ENCODE assay signal across 15 cellular contexts in genomic region chrX:140163376-140164159, GRCh38.
"Had no signal": no experiment of that assay in that cellular context is flagged by ENCODE, and none has a peak within 500 bp of the region (broad histone marks: within the 10 kb centered on the region; RNA-seq: fewer than 3 reads in every experiment).

No MANE protein-coding gene starts in this region.

- H3K27me3 ChIP-seq: esophagus squamous epithelium, stomach had no signal

- H3K27ac ChIP-seq: esophagus squamous epithelium, lower lobe of right lung, stomach had no signal

- ATAC-seq: activated T-cell treated with anti-CD3 and anti-CD28 coated beads, Interleukin-2, amount 50 U/mL, for 4 hours; lower lobe of right lung had no signal

- H3K4me3 ChIP-seq: esophagus squamous epithelium, lower lobe of right lung, stomach had no signal

- H3K36me3 ChIP-seq: esophagus squamous epithelium, lower lobe of right lung, stomach had no signal

- H3K9me3 ChIP-seq: esophagus squamous epithelium, lower lobe of right lung, stomach had no signal

- FAIRE-seq: bronchial epithelial cell had no signal

- DNase-seq: activated CD4-positive, alpha-beta memory T cell treated with anti-CD3 and anti-CD28 coated beads for 36 hours; activated CD4-positive, alpha-beta T cell treated with anti-CD3 and anti-CD28 coated beads for 1 hour; activated effector memory CD4-positive, alpha-beta T cell treated with anti-CD3 and anti-CD28 coated beads, Interleukin-2, amount 50 U/mL, for 16 hours; activated T-cell treated with anti-CD3 and anti-CD28 coated beads, Interleukin-2, amount 50 U/mL, for 4 hours; amygdala; esophagus squamous epithelium; hippocampal formation; lower lobe of right lung; midbrain; naive B cell; retina; stimulated activated CD4-positive, alpha-beta T cell treated with anti-CD3 and anti-CD28 coated beads, Interleukin-4, amount 100 ng/mL, for 4 hours; stomach; T-helper 9 cell had no signal

- H3K4me1 ChIP-seq: esophagus squamous epithelium, lower lobe of right lung, stomach had no signal
